16 cellular contexts compared by ENCODE assay signal in genomic region chr12:106171117-106171750, GRCh38. TPM values are rescaled to one million over a fixed set of nuclear protein-coding genes. Genes with fewer than 3 reads are reported as not detected.
DNase-seq lines count a peak whose midpoint lies in the region; ATAC-seq and TF ChIP-seq lines count a peak whose summit lies in the region.
"Had no signal": no experiment of that assay in that cellular context is flagged by ENCODE, and none has a peak within 500 bp of the region (broad histone marks: within the 10 kb centered on the region; RNA-seq: fewer than 3 reads in every experiment).

No MANE protein-coding gene starts in this region.

- no peaks in the 10 kb centered on the region for H4K20me1 ChIP-seq in KMS-11 (ENCODE audit: insufficient read depth)

- peak overlapping the region; percentile 96 for H3K4me2 ChIP-seq in KMS-11

- no peaks in the 10 kb centered on the region for H3K36me3 ChIP-seq in KMS-11 (ENCODE audit: insufficient read depth)
- H3K36me3 ChIP-seq: gastrocnemius medialis, thoracic aorta had no signal

- CTCF ChIA-PET in activated naive CD4-positive, alpha-beta T cell treated with anti-CD3 and anti-CD28 coated beads for 36 hours (lab: Charles Lee) = interaction anchor here (0.6 to 1.7 kb wide), 4 partner anchors 20 to 467 kb away, joined by 3 to 5 read pairs (median 4); no protein-coding TSS in a partner anchor
- CTCF ChIA-PET in activated naive CD4-positive, alpha-beta T cell treated with anti-CD3 and anti-CD28 coated beads, Interleukin-2, amount 10 ng/mL, durations not matched to agents 7 days and 5 days (lab: Charles Lee) = interaction anchor here (1.3 kb wide), 1 partner anchor 10 kb away, joined by 3 read pairs; no protein-coding TSS in a partner anchor

- no peak overlapping the region for H3K4me3 Mint-ChIP-seq in activated naive CD4-positive, alpha-beta T cell treated with anti-CD3 and anti-CD28 coated beads for 36 hours
- no peak overlapping the region for H3K4me3 Mint-ChIP-seq in activated naive CD4-positive, alpha-beta T cell treated with anti-CD3 and anti-CD28 coated beads, Interleukin-2, amount 10 ng/mL, durations not matched to agents 7 days and 5 days
- H3K4me3 Mint-ChIP-seq: activated CD4-positive, alpha-beta T cell treated with anti-CD3 and anti-CD28 coated beads, Interleukin-2, amount 10 ng/mL, durations not matched to agents 7 days and 5 days; B cell had no signal

- peaks cover 69% of the 10 kb centered on the region for H3K4me1 ChIP-seq in KMS-11 (ENCODE audit: low read depth, poor library complexity, severe bottlenecking)

- H3K9ac ChIP-seq in KMS-11 = peak overlapping the region; percentile 49

- no peaks in the 10 kb centered on the region for H3K79me2 ChIP-seq in KMS-11 (ENCODE audit: insufficient read depth, low read depth)

- peaks cover 8% of the 10 kb centered on the region for H3K27me3 Mint-ChIP-seq in activated naive CD4-positive, alpha-beta T cell treated with anti-CD3 and anti-CD28 coated beads for 36 hours (ENCODE audit: low read depth)
- peaks cover 8% of the 10 kb centered on the region for H3K27me3 Mint-ChIP-seq in activated naive CD4-positive, alpha-beta T cell treated with anti-CD3 and anti-CD28 coated beads, Interleukin-2, amount 10 ng/mL, durations not matched to agents 7 days and 5 days

- H3K27ac Mint-ChIP-seq in activated naive CD4-positive, alpha-beta T cell treated with anti-CD3 and anti-CD28 coated beads for 36 hours = no peak overlapping the region
- H3K27ac Mint-ChIP-seq in activated naive CD4-positive, alpha-beta T cell treated with anti-CD3 and anti-CD28 coated beads, Interleukin-2, amount 10 ng/mL, durations not matched to agents 7 days and 5 days = no peak overlapping the region
- H3K27ac Mint-ChIP-seq: activated CD4-positive, alpha-beta T cell treated with anti-CD3 and anti-CD28 coated beads, Interleukin-2, amount 10 ng/mL, durations not matched to agents 7 days and 5 days; B cell had no signal

- ATAC-seq in sciatic nerve = peak; percentile 72
- ATAC-seq: left colon, right cardiac atrium had no signal

- H3K4me3 ChIP-seq in KMS-11 (IDR thresholded peaks at IDR 0.05; ENCODE audit: insufficient read depth, low read depth, low read length) (no peak overlapping the region), choroid plexus epithelial cell (ENCODE audit: low read depth, low read length) (no peak overlapping the region)
- H3K4me3 ChIP-seq: gastrocnemius medialis, thoracic aorta had no signal

- H3K36me3 Mint-ChIP-seq in activated naive CD4-positive, alpha-beta T cell treated with anti-CD3 and anti-CD28 coated beads for 36 hours (ENCODE audit: low read depth) = no peaks in the 10 kb centered on the region
- H3K36me3 Mint-ChIP-seq in activated naive CD4-positive, alpha-beta T cell treated with anti-CD3 and anti-CD28 coated beads, Interleukin-2, amount 10 ng/mL, durations not matched to agents 7 days and 5 days = no peaks in the 10 kb centered on the region

- H3K9me3 Mint-ChIP-seq in activated naive CD4-positive, alpha-beta T cell treated with anti-CD3 and anti-CD28 coated beads for 36 hours = peaks cover 5% of the 10 kb centered on the region
- H3K9me3 Mint-ChIP-seq in activated naive CD4-positive, alpha-beta T cell treated with anti-CD3 and anti-CD28 coated beads, Interleukin-2, amount 10 ng/mL, durations not matched to agents 7 days and 5 days = no peaks in the 10 kb centered on the region
- H3K9me3 Mint-ChIP-seq: activated CD4-positive, alpha-beta T cell treated with anti-CD3 and anti-CD28 coated beads, Interleukin-2, amount 10 ng/mL, durations not matched to agents 7 days and 5 days had no signal

- no peak for TF ChIP-seq CTCF in KMS-11 (conservative IDR thresholded peaks at IDR 0.05; ENCODE audit: low read depth, low read length)
- TF ChIP-seq CTCF in choroid plexus epithelial cell (conservative IDR thresholded peaks at IDR 0.05; ENCODE audit: low read depth, low read length) = peak; percentile 24

- no peaks in the 10 kb centered on the region for H3K27me3 ChIP-seq in KMS-11 (ENCODE audit: insufficient read depth, low read depth)
- H3K27me3 ChIP-seq: gastrocnemius medialis had no signal

- intact Hi-C loops in activated naive CD4-positive, alpha-beta T cell treated with anti-CD3 and anti-CD28 coated beads for 36 hours (cut with micrococcal nuclease) = loop anchor here (5.0 kb wide), 1 partner anchor 51 kb away; no protein-coding TSS in a partner anchor
- intact Hi-C loops in sciatic nerve (cut with DNase I) = no loop called here

- peak overlapping the region; percentile 93 for H3K27ac ChIP-seq in KMS-11
- H3K27ac ChIP-seq: gastrocnemius medialis, RWPE1, thoracic aorta had no signal

- peak overlapping the region; percentile 23; the same call in 1 of the 2 replicates for H2AFZ ChIP-seq in KMS-11 (ENCODE audit: low read depth)

- no peaks in the 10 kb centered on the region for H3K4me1 Mint-ChIP-seq in activated naive CD4-positive, alpha-beta T cell treated with anti-CD3 and anti-CD28 coated beads for 36 hours (ENCODE audit: low read depth)
- H3K4me1 Mint-ChIP-seq in activated naive CD4-positive, alpha-beta T cell treated with anti-CD3 and anti-CD28 coated beads, Interleukin-2, amount 10 ng/mL, durations not matched to agents 7 days and 5 days = no peaks in the 10 kb centered on the region
- H3K4me1 Mint-ChIP-seq: activated CD4-positive, alpha-beta T cell treated with anti-CD3 and anti-CD28 coated beads, Interleukin-2, amount 10 ng/mL, durations not matched to agents 7 days and 5 days; B cell had no signal

- peak; percentile 11 for DNase-seq in activated naive CD4-positive, alpha-beta T cell treated with anti-CD3 and anti-CD28 coated beads for 36 hours
- DNase-seq in activated naive CD4-positive, alpha-beta T cell treated with anti-CD3 and anti-CD28 coated beads, Interleukin-2, amount 10 ng/mL, durations not matched to agents 7 days and 5 days = no peak
- no peak for DNase-seq in choroid plexus epithelial cell (ENCODE audit: low read depth)
- DNase-seq in sciatic nerve (ENCODE audit: low spot score) = no peak
- no peak for DNase-seq in NCI-H774 (lab: John Stamatoyannopoulos, UW)
- no peak for DNase-seq in cortex of kidney (lab: John Stamatoyannopoulos, UW)
- no peak for DNase-seq in A172 (ENCODE audit: low spot score)
- DNase-seq: activated CD4-positive, alpha-beta T cell treated with anti-CD3 and anti-CD28 coated beads, Interleukin-2, amount 10 ng/mL, durations not matched to agents 7 days and 5 days; gastrocnemius medialis; left colon; right cardiac atrium; stimulated activated CD4-positive, alpha-beta T cell treated with anti-CD3 and anti-CD28 coated beads, Interleukin-2, amount 100 ng/mL, for 24 hours had no signal

RNA-seq across cellular contexts. Expression of gene NUAK1, which starts 32.5 kb away (rescaled TPM):
- total RNA-seq in activated naive CD4-positive, alpha-beta T cell treated with anti-CD3 and anti-CD28 coated beads for 36 hours = not detected
- total RNA-seq in sciatic nerve = 38.6 TPM
- total RNA-seq in A172 (2014; rRNA removed; shearing (Covaris generic)) = 35.5 and 36.1 TPM in 2 replicates
- total RNA-seq: activated CD4-positive, alpha-beta T cell treated with anti-CD3 and anti-CD28 coated beads, Interleukin-2, amount 10 ng/mL, durations not matched to agents 7 days and 5 days; B cell had no signal

Comparison
In these comparisons a context has a peak if more than half of its experiments do, and no peak if none do; other contexts are left out.
1. RNA of gene NUAK1, which starts 32.5 kb away (total RNA-seq): 38.6 TPM in sciatic nerve (single experiment) and 35.5 to 36.1 TPM in A172; not detected in activated naive CD4-positive, alpha-beta T cell treated with anti-CD3 and anti-CD28 coated beads for 36 hours; every median in the first group is over 10 times any median in the second.